In genomic region chr20:17498181-17498580, GRCh38 we compare ENCODE assay signal across 20 cellular contexts. TPM values are rescaled to one million over a fixed set of nuclear protein-coding genes. Genes with fewer than 3 reads are reported as not detected.
A peak's percentile ranks its signal among the peaks of the same experiment; 100 is the strongest.
DNase-seq lines count a peak whose midpoint lies in the region; ATAC-seq and TF ChIP-seq lines count a peak whose summit lies in the region.
"Had no signal": no experiment of that assay in that cellular context is flagged by ENCODE, and none has a peak within 500 bp of the region (broad histone marks: within the 10 kb centered on the region; RNA-seq: fewer than 3 reads in every experiment).

No MANE protein-coding gene starts in this region.

- no peak overlapping the region for H2BK120ac ChIP-seq in IMR-90 (ENCODE audit: low read depth, low read length)

- H3K36me3 ChIP-seq in IMR-90 (ENCODE audit: control insufficient read depth, insufficient read depth, low read length): no peaks in the 10 kb centered on the region
- no peaks in the 10 kb centered on the region for H3K36me3 ChIP-seq in thyroid gland
- H3K36me3 ChIP-seq: lower lobe of right lung, WERI-Rb-1 had no signal

- peak; percentile 54 for ATAC-seq in IMR-90 (ENCODE audit: low read depth)
- ATAC-seq in HG02623 (IDR thresholded peaks at IDR 0.05; ENCODE audit: unreplicated experiment): no peak
- ATAC-seq: lower lobe of right lung had no signal

- H4K91ac ChIP-seq in IMR-90 (ENCODE audit: insufficient read depth, low read depth, low read length): no peak overlapping the region

- H2AK9ac ChIP-seq in IMR-90 (replicated peaks; ENCODE audit: low read depth, low read length, poor library complexity): no peak overlapping the region

- no peak overlapping the region for H3K56ac ChIP-seq in IMR-90 (ENCODE audit: extremely low read depth, insufficient read depth, low read length)

- H4K5ac ChIP-seq in IMR-90 (ENCODE audit: low read depth, low read length): no peak overlapping the region

- CTCF ChIA-PET in IMR-90 (lab: Yijun Ruan, JAX): interaction anchor here (0.9 to 1.0 kb wide), 3 partner anchors 9 to 694 kb away, joined by 3 read pairs; no protein-coding TSS in a partner anchor

- H3K4me2 ChIP-seq in IMR-90 (ENCODE audit: low read depth, low read length): peak overlapping the region; percentile 57; the same call in 1 of the 2 replicates

- no CpG with 5 or more reads among the region's 5 CpGs for WGBS in IMR-90 (ENCODE audit: extremely low coverage in 2 of 2, insufficient read length in 1 of 2), 2 experiments
- 46 to 47% methylated on average over 4 to 5 of the region's 5 CpGs for WGBS in thyroid gland, 2 donors

- H3K27ac ChIP-seq in IMR-90 (ENCODE audit: insufficient read depth, low read length): no peak overlapping the region
- H3K27ac ChIP-seq in thyroid gland: peak overlapping the region in 1 of 3 donors; percentile 36
- H3K27ac ChIP-seq: lower lobe of right lung, parathyroid adenoma, WERI-Rb-1 had no signal

- H3K27me3 ChIP-seq in IMR-90 (ENCODE audit: control insufficient read depth, insufficient read depth, low read length): peaks cover 14% of the 10 kb centered on the region
- no peaks in the 10 kb centered on the region for H3K27me3 ChIP-seq in thyroid gland

- no peak for TF ChIP-seq RAD21 in IMR-90 (IDR thresholded peaks at IDR 0.05; ENCODE audit: low read length)

- no peaks in the 10 kb centered on the region for H3K79me1 ChIP-seq in IMR-90 (ENCODE audit: low read depth in 1 of 2, low read length in 2 of 2)

- H2BK20ac ChIP-seq in IMR-90 (ENCODE audit: low read depth, low read length): no peak overlapping the region

- H2AFZ ChIP-seq in IMR-90 (replicated peaks; ENCODE audit: low read length, poor library complexity): peak overlapping the region; percentile 9
- H2AFZ ChIP-seq: parathyroid adenoma had no signal

- no peak overlapping the region for H3K9ac ChIP-seq in IMR-90 (ENCODE audit: low read depth, low read length)
- H3K9ac ChIP-seq: parathyroid adenoma had no signal

- H3K4ac ChIP-seq in IMR-90 (ENCODE audit: low read depth, low read length): no peak overlapping the region

- 0 out of 2 replicates have a peak, but pooled peaks cover 2% of the 10 kb centered on the region for H3K9me1 ChIP-seq in IMR-90 (ENCODE audit: insufficient read depth, low read length)

- H3K9me3 ChIP-seq in IMR-90 (ENCODE audit: control insufficient read depth, insufficient read depth, low read length) (no peaks in the 10 kb centered on the region), thyroid gland (no peaks in the 10 kb centered on the region)
- H3K9me3 ChIP-seq: Caco-2, lower lobe of right lung had no signal

- intact Hi-C loops in IMR-90 (cut with micrococcal nuclease): loop anchor here (5.0 kb wide), 1 partner anchor 696 kb away; no protein-coding TSS in a partner anchor
- intact Hi-C loops in thyroid gland (cut with DNase I): no loop called here

- H3K14ac ChIP-seq in IMR-90 (replicated peaks; ENCODE audit: low read depth, low read length): no peak overlapping the region

- no peak overlapping the region for H2BK15ac ChIP-seq in IMR-90 (ENCODE audit: low read depth, low read length)

- TF ChIP-seq POLR2A in IMR-90 (IDR thresholded peaks at IDR 0.05; ENCODE audit: low read depth, low read length) (no peak), thyroid gland (IDR thresholded peaks at IDR 0.05) (no peak)

- no peak overlapping the region for H3K4me3 ChIP-seq in IMR-90 (ENCODE audit: insufficient read depth, low read depth, low read length)
- no peak overlapping the region for H3K4me3 ChIP-seq in epithelial cell of esophagus (ENCODE audit: low read length)
- H3K4me3 ChIP-seq in thyroid gland (replicated peaks in 1 of 3): no peak overlapping the region
- H3K4me3 ChIP-seq: lower lobe of right lung had no signal

- H2BK5ac ChIP-seq in IMR-90 (ENCODE audit: low read depth, low read length, poor library complexity, severe bottlenecking): no peak overlapping the region

- no peak overlapping the region for H2AK5ac ChIP-seq in IMR-90 (ENCODE audit: low read depth, low read length)

- DNase-seq in IMR-90 (peak; percentile 45), NCI-H510A (lab: John Stamatoyannopoulos, UW) (peak; percentile 54), epithelial cell of esophagus (ENCODE audit: low read depth) (peak; percentile 67), renal cortical epithelial cell (ENCODE audit: low read depth) (peak; percentile 9), germinal center (ENCODE audit: low spot score) (no peak), thyroid gland (no peak), NCI-H2196 treated with DMSO at 0.1 percent for 48 hours (lab: John Stamatoyannopoulos, UW; ENCODE audit: unreplicated experiment) (no peak)
- DNase-seq: activated CD4-positive, alpha-beta T cell treated with anti-CD3 and anti-CD28 coated beads, Interleukin-2, amount 50 U/mL, for 4 hours; activated T-cell treated with anti-CD3 and anti-CD28 coated beads, Interleukin-2, amount 50 U/mL, for 48 hours; AML-193; Caco-2; KBM-7; lower lobe of right lung; NCI-H1048; Right ventricle myocardium superior; stimulated activated CD4-positive, alpha-beta T cell treated with anti-CD3 and anti-CD28 coated beads, Interleukin-2, amount 100 ng/mL, for 48 hours; T-helper 1 cell; WERI-Rb-1 had no signal

- H4K8ac ChIP-seq in IMR-90 (ENCODE audit: low read depth in 2 of 2, low read length in 2 of 2): no peak overlapping the region

- no TSS peak for BruUV-seq in IMR-90 (replicated peaks; lab: Mats Ljungman, UMichigan)

- TF ChIP-seq CTCF in IMR-90 (conservative IDR thresholded peaks at IDR 0.05; ENCODE audit: low read depth, low read length): no peak
- no peak for TF ChIP-seq CTCF in epithelial cell of esophagus (IDR thresholded peaks at IDR 0.05; ENCODE audit: insufficient read depth, low read depth, low read length, missing control alignments)
- TF ChIP-seq CTCF in thyroid gland (IDR thresholded peaks at IDR 0.05): no peak

- POLR2A ChIA-PET in IMR-90 (lab: Charles Lee; ENCODE audit: unreplicated experiment): interaction anchor here (0.5 kb wide), 1 partner anchor 446 kb away, joined by 3 read pairs; no protein-coding TSS in a partner anchor

- dilution Hi-C loops in IMR-90 (cut with HindIII; ENCODE audit: low sequenced_read_pairs, unreplicated experiment): no loop called here

- in situ Hi-C loops in IMR-90 (cut with MboI; ENCODE audit: low sequenced_read_pairs): no loop called here

- H3K4me1 ChIP-seq in IMR-90 (ENCODE audit: control insufficient read depth, insufficient read depth, low read length) (peaks cover 4% of the 10 kb centered on the region; the same call in 1 of the 2 replicates), thyroid gland (peaks cover 10 to 14% of the 10 kb centered on the region in 2 donors)
- H3K4me1 ChIP-seq: Caco-2, lower lobe of right lung, parathyroid adenoma had no signal

- no peak overlapping the region for H3K18ac ChIP-seq in IMR-90 (ENCODE audit: low read depth, low read length)

- no peak overlapping the region for H3K23ac ChIP-seq in IMR-90 (ENCODE audit: low read depth, low read length)

- H4K20me1 ChIP-seq in IMR-90 (ENCODE audit: insufficient read depth, low read length): no peaks in the 10 kb centered on the region

TF ChIP-seq in IMR-90, 13 proteins besides CTCF, POLR2A, EP300 and RAD21:
- TF ChIP-seq, protein P1, sequence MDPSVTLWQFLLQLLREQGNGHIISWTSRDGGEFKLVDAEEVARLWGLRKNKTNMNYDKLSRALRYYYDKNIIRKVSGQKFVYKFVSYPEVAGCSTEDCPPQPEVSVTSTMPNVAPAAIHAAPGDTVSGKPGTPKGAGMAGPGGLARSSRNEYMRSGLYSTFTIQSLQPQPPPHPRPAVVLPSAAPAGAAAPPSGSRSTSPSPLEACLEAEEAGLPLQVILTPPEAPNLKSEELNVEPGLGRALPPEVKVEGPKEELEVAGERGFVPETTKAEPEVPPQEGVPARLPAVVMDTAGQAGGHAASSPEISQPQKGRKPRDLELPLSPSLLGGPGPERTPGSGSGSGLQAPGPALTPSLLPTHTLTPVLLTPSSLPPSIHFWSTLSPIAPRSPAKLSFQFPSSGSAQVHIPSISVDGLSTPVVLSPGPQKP (IDR thresholded peaks at IDR 0.05; ENCODE audit: borderline replicate concordance, low read depth, low read length): no peak
- no peak for TF ChIP-seq RFX5 (IDR thresholded peaks at IDR 0.05; ENCODE audit: low read depth, low read length)
- no peak for TF ChIP-seq SMC3 (IDR thresholded peaks at IDR 0.05; ENCODE audit: low read depth, low read length)
- no peak for TF ChIP-seq NFE2L2 (IDR thresholded peaks at IDR 0.05; ENCODE audit: low read depth, low read length)
- TF ChIP-seq CHD1 (IDR thresholded peaks at IDR 0.05; ENCODE audit: low read depth, low read length): no peak
- no peak for TF ChIP-seq BHLHE40 (IDR thresholded peaks at IDR 0.05; ENCODE audit: low read depth, low read length)
- no peak for TF ChIP-seq CEBPB (IDR thresholded peaks at IDR 0.05; ENCODE audit: low read depth, low read length)
- no peak for TF ChIP-seq MAZ (IDR thresholded peaks at IDR 0.05; ENCODE audit: borderline replicate concordance, low read depth, low read length)
- TF ChIP-seq RCOR1 (IDR thresholded peaks at IDR 0.05; ENCODE audit: insufficient replicate concordance, low read length): no peak
- TF ChIP-seq FOS (IDR thresholded peaks at IDR 0.05; ENCODE audit: low read depth, low read length): no peak
- no peak for TF ChIP-seq USF2 (IDR thresholded peaks at IDR 0.05; ENCODE audit: low read depth, low read length)
- TF ChIP-seq MXI1 (IDR thresholded peaks at IDR 0.05; ENCODE audit: borderline replicate concordance, low read depth, low read length): no peak
- no peak for TF ChIP-seq MAFK (IDR thresholded peaks at IDR 0.05; ENCODE audit: low read depth, low read length)
TF ChIP-seq in IMR-90: peak in this region for 0.

RNA-seq across cellular contexts. Expression of gene BFSP1, which starts 33.0 kb away (rescaled TPM):
- 1.9 and 2.0 TPM in 2 replicates for total RNA-seq in IMR-90 (2012; rRNA removed)
- 0.85 and 1.1 TPM in 2 replicates for polyA plus RNA-seq in IMR-90 (2012; rRNA removed)
- polyA plus RNA-seq in IMR-90 (2012; cell fraction: cytosol; rRNA removed): 0.78 and 1.1 TPM in 2 replicates
- polyA plus RNA-seq in IMR-90 (2012; cell fraction: nucleus; rRNA removed; ENCODE audit: low replicate concordance): 0.57 and 1.1 TPM in 2 replicates
- total RNA-seq in renal cortical epithelial cell: 2.3 and 7.5 TPM in 2 replicates
- 1 to 10 TPM; 2.7 to 8.7 (median 4.2) TPM for total RNA-seq in thyroid gland

Comparison
In these comparisons a context has a peak if more than half of its experiments do, and no peak if none do; other contexts are left out.
1. DNase-seq: peak in IMR-90 (single experiment), NCI-H510A (single experiment), epithelial cell of esophagus (single experiment) and renal cortical epithelial cell (single experiment); none in germinal center (single experiment), thyroid gland (0 of 2) and NCI-H2196 treated with DMSO at 0.1 percent for 48 hours (single experiment).